In the genomic region with DNA sequence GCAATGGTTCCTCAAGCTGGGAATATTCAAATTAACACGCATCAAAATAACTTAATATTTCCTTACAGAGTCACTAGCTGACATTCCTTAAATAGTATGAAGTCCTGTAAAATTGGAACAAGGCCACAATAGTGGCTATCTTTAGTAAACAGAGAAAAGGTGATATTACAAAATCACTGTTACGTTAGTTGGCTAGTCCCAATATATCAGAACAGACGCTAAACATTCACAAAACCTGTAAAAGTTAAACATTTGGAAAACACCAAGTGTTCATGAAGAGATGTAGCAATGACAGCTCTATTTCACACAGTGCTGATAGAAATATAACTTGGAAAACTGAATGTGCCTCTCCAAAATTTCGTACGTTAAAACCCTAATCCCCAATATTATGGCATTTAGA, we compare ENCODE assay signal across 1 cellular context.
A peak's percentile ranks its signal among the peaks of the same experiment; 100 is the strongest.
TF ChIP-seq lines count a peak whose summit lies in the region.

No MANE protein-coding gene starts in this region.

TF ChIP-seq in liver, 16 proteins besides CTCF, POLR2A, EP300 and RAD21 (continued from another document):
- TF ChIP-seq, protein P1, sequence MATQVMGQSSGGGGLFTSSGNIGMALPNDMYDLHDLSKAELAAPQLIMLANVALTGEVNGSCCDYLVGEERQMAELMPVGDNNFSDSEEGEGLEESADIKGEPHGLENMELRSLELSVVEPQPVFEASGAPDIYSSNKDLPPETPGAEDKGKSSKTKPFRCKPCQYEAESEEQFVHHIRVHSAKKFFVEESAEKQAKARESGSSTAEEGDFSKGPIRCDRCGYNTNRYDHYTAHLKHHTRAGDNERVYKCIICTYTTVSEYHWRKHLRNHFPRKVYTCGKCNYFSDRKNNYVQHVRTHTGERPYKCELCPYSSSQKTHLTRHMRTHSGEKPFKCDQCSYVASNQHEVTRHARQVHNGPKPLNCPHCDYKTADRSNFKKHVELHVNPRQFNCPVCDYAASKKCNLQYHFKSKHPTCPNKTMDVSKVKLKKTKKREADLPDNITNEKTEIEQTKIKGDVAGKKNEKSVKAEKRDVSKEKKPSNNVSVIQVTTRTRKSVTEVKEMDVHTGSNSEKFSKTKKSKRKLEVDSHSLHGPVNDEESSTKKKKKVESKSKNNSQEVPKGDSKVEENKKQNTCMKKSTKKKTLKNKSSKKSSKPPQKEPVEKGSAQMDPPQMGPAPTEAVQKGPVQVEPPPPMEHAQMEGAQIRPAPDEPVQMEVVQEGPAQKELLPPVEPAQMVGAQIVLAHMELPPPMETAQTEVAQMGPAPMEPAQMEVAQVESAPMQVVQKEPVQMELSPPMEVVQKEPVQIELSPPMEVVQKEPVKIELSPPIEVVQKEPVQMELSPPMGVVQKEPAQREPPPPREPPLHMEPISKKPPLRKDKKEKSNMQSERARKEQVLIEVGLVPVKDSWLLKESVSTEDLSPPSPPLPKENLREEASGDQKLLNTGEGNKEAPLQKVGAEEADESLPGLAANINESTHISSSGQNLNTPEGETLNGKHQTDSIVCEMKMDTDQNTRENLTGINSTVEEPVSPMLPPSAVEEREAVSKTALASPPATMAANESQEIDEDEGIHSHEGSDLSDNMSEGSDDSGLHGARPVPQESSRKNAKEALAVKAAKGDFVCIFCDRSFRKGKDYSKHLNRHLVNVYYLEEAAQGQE (IDR thresholded peaks at IDR 0.05): no peak
- TF ChIP-seq NR2F2 (IDR thresholded peaks at IDR 0.05): no peak
- TF ChIP-seq FOXA1 (IDR thresholded peaks at IDR 0.05): no peak
- no peak for TF ChIP-seq EGR1 (IDR thresholded peaks at IDR 0.05; ENCODE audit: low read depth in 2 of 2)
- peak; percentile 66 for TF ChIP-seq FOXA2 (IDR thresholded peaks at IDR 0.05)
- TF ChIP-seq, protein P2, sequence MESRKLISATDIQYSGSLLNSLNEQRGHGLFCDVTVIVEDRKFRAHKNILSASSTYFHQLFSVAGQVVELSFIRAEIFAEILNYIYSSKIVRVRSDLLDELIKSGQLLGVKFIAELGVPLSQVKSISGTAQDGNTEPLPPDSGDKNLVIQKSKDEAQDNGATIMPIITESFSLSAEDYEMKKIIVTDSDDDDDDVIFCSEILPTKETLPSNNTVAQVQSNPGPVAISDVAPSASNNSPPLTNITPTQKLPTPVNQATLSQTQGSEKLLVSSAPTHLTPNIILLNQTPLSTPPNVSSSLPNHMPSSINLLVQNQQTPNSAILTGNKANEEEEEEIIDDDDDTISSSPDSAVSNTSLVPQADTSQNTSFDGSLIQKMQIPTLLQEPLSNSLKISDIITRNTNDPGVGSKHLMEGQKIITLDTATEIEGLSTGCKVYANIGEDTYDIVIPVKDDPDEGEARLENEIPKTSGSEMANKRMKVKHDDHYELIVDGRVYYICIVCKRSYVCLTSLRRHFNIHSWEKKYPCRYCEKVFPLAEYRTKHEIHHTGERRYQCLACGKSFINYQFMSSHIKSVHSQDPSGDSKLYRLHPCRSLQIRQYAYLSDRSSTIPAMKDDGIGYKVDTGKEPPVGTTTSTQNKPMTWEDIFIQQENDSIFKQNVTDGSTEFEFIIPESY (IDR thresholded peaks at IDR 0.05): no peak
- TF ChIP-seq RXRA (IDR thresholded peaks at IDR 0.05): peak in 1 of 2 donors; percentile 55
- TF ChIP-seq JUND (IDR thresholded peaks at IDR 0.05): no peak
- peak; percentile 19 to 56 for TF ChIP-seq HNF4A (conservative IDR thresholded peaks at IDR 0.05)
- no peak for TF ChIP-seq GABPA (IDR thresholded peaks at IDR 0.05 in 1 of 2, conservative IDR thresholded peaks at IDR 0.05 in 1 of 2)
- no peak for TF ChIP-seq TAF1 (conservative IDR thresholded peaks at IDR 0.05)
- TF ChIP-seq, protein P3, sequence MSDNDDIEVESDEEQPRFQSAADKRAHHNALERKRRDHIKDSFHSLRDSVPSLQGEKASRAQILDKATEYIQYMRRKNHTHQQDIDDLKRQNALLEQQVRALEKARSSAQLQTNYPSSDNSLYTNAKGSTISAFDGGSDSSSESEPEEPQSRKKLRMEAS (IDR thresholded peaks at IDR 0.05): no peak
- TF ChIP-seq YY1 (IDR thresholded peaks at IDR 0.05): no peak
- TF ChIP-seq HNF4G (IDR thresholded peaks at IDR 0.05): no peak
